8 cellular contexts compared by ENCODE assay signal in genomic region chr1:211088156-211088555, GRCh38. TPM values are rescaled to one million over a fixed set of nuclear protein-coding genes. Genes with fewer than 3 reads are reported as not detected.
"Had no signal": no experiment of that assay in that cellular context is flagged by ENCODE, and none has a peak within 500 bp of the region (broad histone marks: within the 10 kb centered on the region; RNA-seq: fewer than 3 reads in every experiment).

No MANE protein-coding gene starts in this region.

- H3K9me3 Mint-ChIP-seq: GM23338, H9 had no signal

- H3K27ac ChIP-seq: HL-60 had no signal

- H3K4me2 ChIP-seq: GM23338 had no signal

- H2AFZ ChIP-seq: GM23338 had no signal

- ATAC-seq: GM23338, HepG2 had no signal

- DNase-seq: H9, HCEC 1CT had no signal

- H3K4me1 Mint-ChIP-seq: H9, IgD-negative memory B cell had no signal

- H3K27ac Mint-ChIP-seq: GM23338, H9, IgD-negative memory B cell had no signal

- H3K4me3 Mint-ChIP-seq: GM23338, H9, IgD-negative memory B cell had no signal

- FAIRE-seq: H1, H54, HepG2 had no signal

- H3K4me3 ChIP-seq: GM23338 had no signal

RNA-seq across cellular contexts. Expression of gene KCNH1, which starts 45.8 kb away (rescaled TPM):
- total RNA-seq: HepG2 had no signal
- polyA plus RNA-seq: GM23338, HepG2 had no signal
